In genomic region chr12:122853582-122854245, GRCh38 we compare ENCODE assay signal across 26 cellular contexts. TPM values are rescaled to one million over a fixed set of nuclear protein-coding genes. Genes with fewer than 3 reads are reported as not detected.
DNase-seq lines count a peak whose midpoint lies in the region; ATAC-seq and TF ChIP-seq lines count a peak whose summit lies in the region.
"Had no signal": no experiment of that assay in that cellular context is flagged by ENCODE, and none has a peak within 500 bp of the region (broad histone marks: within the 10 kb centered on the region; RNA-seq: fewer than 3 reads in every experiment).

No MANE protein-coding gene starts in this region.

- TF ChIP-seq POLR2A in IMR-90 (IDR thresholded peaks at IDR 0.05; ENCODE audit: low read depth, low read length) = no peak
- TF ChIP-seq POLR2A in esophagus squamous epithelium (IDR thresholded peaks at IDR 0.05) = no peak

- TF ChIP-seq CTCF in IMR-90 (conservative IDR thresholded peaks at IDR 0.05; ENCODE audit: low read depth, low read length) (no peak), esophagus squamous epithelium (IDR thresholded peaks at IDR 0.05) (no peak), colonic mucosa (IDR thresholded peaks at IDR 0.05) (no peak)

- no peaks in the 10 kb centered on the region for H3K4me1 Mint-ChIP-seq in naive thymus-derived CD8-positive, alpha-beta T cell
- H3K4me1 Mint-ChIP-seq: mesothelial cell of epicardium; stimulated activated naive CD8-positive, alpha-beta T cell treated with anti-CD3 and anti-CD28 coated beads, Interleukin-15, amount 100 ng/mL, for 72 hours had no signal

- no peak overlapping the region for H3K18ac ChIP-seq in IMR-90 (ENCODE audit: low read depth, low read length)

- H3K27ac ChIP-seq in IMR-90 (ENCODE audit: insufficient read depth, low read length) (no peak overlapping the region), angular gyrus (ENCODE audit: low read depth, low read length) (peak overlapping the region; percentile 90), esophagus squamous epithelium (peak overlapping the region in 3 of 4 donors; percentile 19 to 90 (median 23)), temporal lobe (ENCODE audit: low read depth, low read length) (peak overlapping the region; percentile 92), colonic mucosa (no peak overlapping the region)
- H3K27ac ChIP-seq: WERI-Rb-1 had no signal

- peak overlapping the region; percentile 65 for H2AFZ ChIP-seq in IMR-90 (replicated peaks; ENCODE audit: low read length, poor library complexity)

- H3K56ac ChIP-seq in IMR-90 (ENCODE audit: extremely low read depth, insufficient read depth, low read length) = no peak overlapping the region

- peaks cover 8% of the 10 kb centered on the region for H4K20me1 ChIP-seq in IMR-90 (ENCODE audit: insufficient read depth, low read length)

- no peak overlapping the region for H4K5ac ChIP-seq in IMR-90 (ENCODE audit: low read depth, low read length)

- H3K9me1 ChIP-seq in IMR-90 (ENCODE audit: insufficient read depth, low read length) = peaks cover 18% of the 10 kb centered on the region

- H3K36me3 ChIP-seq in IMR-90 (ENCODE audit: control insufficient read depth, insufficient read depth, low read length) (peaks cover 5% of the 10 kb centered on the region; the same call in 1 of the 2 replicates), esophagus squamous epithelium (peaks cover 0 to 51% (median 14%) of the 10 kb centered on the region in 3 donors), colonic mucosa (no peaks in the 10 kb centered on the region)

- H3K9ac ChIP-seq in IMR-90 (ENCODE audit: low read depth, low read length) = no peak overlapping the region
- H3K9ac ChIP-seq in colonic mucosa (ENCODE audit: low read depth in 2 of 2, low read length in 2 of 2) = no peak overlapping the region

- H2AK9ac ChIP-seq in IMR-90 (replicated peaks; ENCODE audit: low read depth, low read length, poor library complexity) = peak overlapping the region; percentile 70

- H3K4me2 ChIP-seq in IMR-90 (ENCODE audit: low read depth, low read length) = no peak overlapping the region

- H3K27ac Mint-ChIP-seq in naive thymus-derived CD8-positive, alpha-beta T cell = peak overlapping the region in 2 of 10 donors; percentile 48 to 49
- H3K27ac Mint-ChIP-seq: mesothelial cell of epicardium had no signal

- no peak overlapping the region for H2BK5ac ChIP-seq in IMR-90 (ENCODE audit: low read depth, low read length, poor library complexity, severe bottlenecking)

- H3K27me3 Mint-ChIP-seq in naive thymus-derived CD8-positive, alpha-beta T cell = no peaks in the 10 kb centered on the region
- H3K27me3 Mint-ChIP-seq: naive B cell; stimulated activated naive CD8-positive, alpha-beta T cell treated with anti-CD3 and anti-CD28 coated beads, Interleukin-15, amount 100 ng/mL, for 72 hours had no signal

- peaks cover 16% of the 10 kb centered on the region for H3K4me1 ChIP-seq in IMR-90 (ENCODE audit: control insufficient read depth, insufficient read depth, low read length)
- peaks cover 6 to 39% (median 30%) of the 10 kb centered on the region in 3 donors for H3K4me1 ChIP-seq in esophagus squamous epithelium
- no peaks in the 10 kb centered on the region for H3K4me1 ChIP-seq in colonic mucosa
- H3K4me1 ChIP-seq: body of pancreas had no signal

- BruUV-seq in IMR-90 (replicated peaks; lab: Mats Ljungman, UMichigan) = no TSS peak

- H3K4me3 Mint-ChIP-seq in naive thymus-derived CD8-positive, alpha-beta T cell = peak overlapping the region in 1 of 10 donors; percentile 22
- H3K4me3 Mint-ChIP-seq: activated T-cell treated with anti-CD3 and anti-CD28 coated beads, Interleukin-2, amount 50 U/mL, for 4 hours; mesothelial cell of epicardium; naive B cell; stimulated activated naive CD8-positive, alpha-beta T cell treated with anti-CD3 and anti-CD28 coated beads, Interleukin-15, amount 100 ng/mL, for 72 hours had no signal

- no peaks in the 10 kb centered on the region for H3K9me3 ChIP-seq in IMR-90 (ENCODE audit: control insufficient read depth, insufficient read depth, low read length)
- H3K9me3 ChIP-seq in esophagus squamous epithelium = no peaks in the 10 kb centered on the region
- H3K9me3 ChIP-seq in colonic mucosa = no peaks in the 10 kb centered on the region
- H3K9me3 ChIP-seq: body of pancreas, gastroesophageal sphincter, left lung had no signal

- peak overlapping the region; percentile 52 for H2AK5ac ChIP-seq in IMR-90 (ENCODE audit: low read depth, low read length)

- H3K9me3 Mint-ChIP-seq in naive thymus-derived CD8-positive, alpha-beta T cell = no peaks in the 10 kb centered on the region
- H3K9me3 Mint-ChIP-seq: activated T-cell treated with anti-CD3 and anti-CD28 coated beads, Interleukin-2, amount 50 U/mL, for 4 hours; mesothelial cell of epicardium; naive B cell; stimulated activated naive CD8-positive, alpha-beta T cell treated with anti-CD3 and anti-CD28 coated beads, Interleukin-15, amount 100 ng/mL, for 72 hours had no signal

- dilution Hi-C loops in IMR-90 (cut with HindIII; ENCODE audit: low sequenced_read_pairs, unreplicated experiment) = no loop called here

- no peak overlapping the region for H3K14ac ChIP-seq in IMR-90 (replicated peaks; ENCODE audit: low read depth, low read length)

- no peak overlapping the region for H4K91ac ChIP-seq in IMR-90 (ENCODE audit: insufficient read depth, low read depth, low read length)

- peaks cover 0 to 7% of the 10 kb centered on the region in 2 experiments; a peak in 2 of 4 replicates for H3K79me1 ChIP-seq in IMR-90 (ENCODE audit: low read depth in 1 of 2, low read length in 2 of 2)

- no peak for TF ChIP-seq RAD21 in IMR-90 (IDR thresholded peaks at IDR 0.05; ENCODE audit: low read length)

- no peak overlapping the region for H3K4ac ChIP-seq in IMR-90 (ENCODE audit: low read depth, low read length)

- POLR2A ChIA-PET in IMR-90 (lab: Charles Lee; ENCODE audit: unreplicated experiment) = no interaction called here
- POLR2A ChIA-PET in naive thymus-derived CD8-positive, alpha-beta T cell (lab: Charles Lee) = interaction anchor here (1.2 kb wide), 1 partner anchor 9 kb away, joined by 3 read pairs; no protein-coding TSS in a partner anchor

- ATAC-seq in IMR-90 (ENCODE audit: low read depth) = no peak
- no peak for ATAC-seq in naive thymus-derived CD8-positive, alpha-beta T cell
- ATAC-seq: activated T-cell treated with anti-CD3 and anti-CD28 coated beads, Interleukin-2, amount 50 U/mL, for 4 hours; body of pancreas; gastroesophageal sphincter; left lung; stimulated activated naive CD8-positive, alpha-beta T cell treated with anti-CD3 and anti-CD28 coated beads, Interleukin-15, amount 100 ng/mL, for 72 hours had no signal

- intact Hi-C loops in IMR-90 (cut with micrococcal nuclease) (no loop called here), esophagus squamous epithelium (cut with DNase I) (no loop called here), colonic mucosa (cut with DNase I) (no loop called here)

- H4K8ac ChIP-seq in IMR-90 (ENCODE audit: low read depth in 2 of 2, low read length in 2 of 2) = no peak overlapping the region

- 87% methylated on average over 11 of the region's 17 CpGs; no CpG with 5 or more reads in 1 of the 2 experiments for WGBS in IMR-90 (ENCODE audit: extremely low coverage in 2 of 2, insufficient read length in 1 of 2), 2 experiments
- WGBS in esophagus squamous epithelium, 2 donors = 93 to 96% methylated on average over 8 to 10 of the region's 17 CpGs

- in situ Hi-C loops in IMR-90 (cut with MboI; ENCODE audit: low sequenced_read_pairs) = no loop called here

- H2BK15ac ChIP-seq in IMR-90 (ENCODE audit: low read depth, low read length) = no peak overlapping the region

- H2BK120ac ChIP-seq in IMR-90 (ENCODE audit: low read depth, low read length) = no peak overlapping the region

- DNase-seq in IMR-90 (no peak), esophagus squamous epithelium (lab: John Stamatoyannopoulos, UW) (no peak), colonic mucosa (no peak), NCI-H1436 (lab: John Stamatoyannopoulos, UW) (no peak)
- no peak for DNase-seq in naive thymus-derived CD8-positive, alpha-beta T cell
- DNase-seq: activated CD4-positive, alpha-beta T cell treated with anti-CD3 and anti-CD28 coated beads for 48 hours; activated CD8-positive, alpha-beta memory T cell treated with anti-CD3 and anti-CD28 coated beads for 24 hours; activated gamma-delta T cell treated with Interleukin-2 at 50 U/mL for 16 hours; activated T-cell treated with anti-CD3 and anti-CD28 coated beads, Interleukin-2, amount 50 U/mL, for 4 hours; COR-L47; cortex of kidney; DMS79; GDM1; left lung; naive B cell; NCI-H1105; NCI-H2081; NCI-H345; stimulated activated naive CD8-positive, alpha-beta T cell treated with anti-CD3 and anti-CD28 coated beads, Interleukin-15, amount 100 ng/mL, for 72 hours; WERI-Rb-1 had no signal

- H3K27me3 ChIP-seq in IMR-90 (ENCODE audit: control insufficient read depth, insufficient read depth, low read length) (no peaks in the 10 kb centered on the region), esophagus squamous epithelium (no peaks in the 10 kb centered on the region), colonic mucosa (no peaks in the 10 kb centered on the region)
- H3K27me3 ChIP-seq: body of pancreas, gastroesophageal sphincter, left lung had no signal

- H3K23ac ChIP-seq in IMR-90 (ENCODE audit: low read depth, low read length) = no peak overlapping the region

- H3K36me3 Mint-ChIP-seq in naive thymus-derived CD8-positive, alpha-beta T cell = peaks cover 0 to 40% (median 0%) of the 10 kb centered on the region in 3 donors

- no peak overlapping the region for H2BK20ac ChIP-seq in IMR-90 (ENCODE audit: low read depth, low read length)

- no peak overlapping the region for H3K4me3 ChIP-seq in IMR-90 (ENCODE audit: insufficient read depth, low read depth, low read length)
- H3K4me3 ChIP-seq in esophagus squamous epithelium = no peak overlapping the region
- no peak overlapping the region for H3K4me3 ChIP-seq in colonic mucosa
- H3K4me3 ChIP-seq: body of pancreas, left lung, skin epidermis had no signal

- CTCF ChIA-PET in IMR-90 (lab: Yijun Ruan, JAX) = no interaction called here

RNA-seq across cellular contexts. Expression of gene HIP1R, which starts 18.5 kb away (rescaled TPM):
- total RNA-seq in IMR-90 (2012; rRNA removed) (9.7 and 13.8 TPM in 2 replicates), esophagus squamous epithelium (10 to 100 TPM; 27.3 to 46.3 (median 44.8) TPM), temporal lobe (75.7 TPM), colonic mucosa (10 to 100 TPM; 42.6 to 74.2 TPM)
- 18.5 and 20.7 TPM in 2 replicates for polyA plus RNA-seq in IMR-90 (2012; rRNA removed)
- polyA plus RNA-seq in IMR-90 (2012; cell fraction: cytosol; rRNA removed) = 9.6 and 10.4 TPM in 2 replicates
- polyA plus RNA-seq in IMR-90 (2012; cell fraction: nucleus; rRNA removed; ENCODE audit: low replicate concordance) = 96.7 and 158 TPM in 2 replicates
- total RNA-seq in naive thymus-derived CD8-positive, alpha-beta T cell = 100 to 1,000 TPM; 142 to 144 TPM
- polyA plus RNA-seq in naive thymus-derived CD8-positive, alpha-beta T cell = 10 to 100 TPM in 2 of 3 donors, 1 to 10 TPM in 1; 4.7 to 16.7 (median 12.9) TPM

RNA-seq across cellular contexts. Expression of gene VPS37B, which starts 42.2 kb away (rescaled TPM):
- 8.6 and 13.9 TPM in 2 replicates for total RNA-seq in IMR-90 (2012; rRNA removed)
- 25.7 and 29.9 TPM in 2 replicates for polyA plus RNA-seq in IMR-90 (2012; rRNA removed)
- 30.2 and 32.2 TPM in 2 replicates for polyA plus RNA-seq in IMR-90 (2012; cell fraction: cytosol; rRNA removed)
- 46.1 and 46.4 TPM in 2 replicates for polyA plus RNA-seq in IMR-90 (2012; cell fraction: nucleus; rRNA removed; ENCODE audit: low replicate concordance)
- total RNA-seq in esophagus squamous epithelium = 10 to 100 TPM; 41.1 to 85.7 (median 69.5) TPM
- total RNA-seq in temporal lobe = 21.9 TPM
- total RNA-seq in naive thymus-derived CD8-positive, alpha-beta T cell = 10 to 100 TPM; 36.4 to 37.2 TPM
- 10 to 100 TPM; 15.2 to 19.4 (median 19.3) TPM for polyA plus RNA-seq in naive thymus-derived CD8-positive, alpha-beta T cell
- total RNA-seq in colonic mucosa = 10 to 100 TPM; 64.8 to 73.5 TPM

Comparison
In these comparisons a context has a peak if more than half of its experiments do, and no peak if none do; other contexts are left out.
1. H3K27ac ChIP-seq: peak in angular gyrus (single experiment), esophagus squamous epithelium (3 of 4) and temporal lobe (single experiment); none in IMR-90 (single experiment) and colonic mucosa (single experiment).